ENCODE assay signal across 9 cellular contexts in genomic region chr13:27954406-27954851, GRCh38. TPM values are rescaled to one million over a fixed set of nuclear protein-coding genes. Genes with fewer than 3 reads are reported as not detected.
DNase-seq lines count a peak whose midpoint lies in the region; ATAC-seq and TF ChIP-seq lines count a peak whose summit lies in the region.
"Had no signal": no experiment of that assay in that cellular context is flagged by ENCODE, and none has a peak within 500 bp of the region (broad histone marks: within the 10 kb centered on the region; RNA-seq: fewer than 3 reads in every experiment).

No MANE protein-coding gene starts in this region.

- peak overlapping the region; percentile 99 for H2AFZ ChIP-seq in neuronal stem cell (ENCODE audit: low read length)

- H3K4me1 ChIP-seq in esophagus squamous epithelium, result peaks cover 11 to 23% (median 15%) of the 10 kb centered on the region in 3 donors
- H3K4me1 ChIP-seq in neuronal stem cell (ENCODE audit: control insufficient read depth in 2 of 2, insufficient read depth in 1 of 2, low read depth in 1 of 2, low read length in 2 of 2), result no peaks in the 10 kb centered on the region
- H3K4me1 ChIP-seq in SJCRH30, result no peaks in the 10 kb centered on the region

- H3K18ac ChIP-seq in neuronal stem cell (ENCODE audit: low read length), result peak overlapping the region; percentile 71

- peak; percentile 94 for DNase-seq in COLO668 (lab: John Stamatoyannopoulos, UW; ENCODE audit: unreplicated experiment)
- peak; percentile 42 for DNase-seq in NCI-H69 (lab: John Stamatoyannopoulos, UW)
- no peak for DNase-seq in esophagus squamous epithelium (lab: John Stamatoyannopoulos, UW)
- DNase-seq in neuronal stem cell (ENCODE audit: low spot score), result no peak
- no peak for DNase-seq in SJCRH30
- no peak for DNase-seq in ACHN

- intact Hi-C loops in esophagus squamous epithelium (cut with DNase I), result no loop called here

- no peak overlapping the region for H4K91ac ChIP-seq in neuronal stem cell (ENCODE audit: low read depth, low read length, poor library complexity)

- H2BK12ac ChIP-seq in neuronal stem cell (ENCODE audit: low read length), result no peak overlapping the region

- no peak overlapping the region for H2AK5ac ChIP-seq in neuronal stem cell (ENCODE audit: low read depth, low read length)

- H3K4ac ChIP-seq in neuronal stem cell (ENCODE audit: low read length), result no peak overlapping the region

- no peak overlapping the region for H3K14ac ChIP-seq in neuronal stem cell (ENCODE audit: low read length)

- no peak overlapping the region for H3K23ac ChIP-seq in neuronal stem cell (ENCODE audit: low read depth, low read length, poor library complexity)

- in situ Hi-C loops in ACHN (cut with HindIII; ENCODE audit: low pct_ligation_motif_present, low pct_unique_long_range_greater_than_20kb, low sequenced_read_pairs), result no loop called here

- TF ChIP-seq POLR2A in esophagus squamous epithelium (IDR thresholded peaks at IDR 0.05), result no peak

- H3K27ac ChIP-seq in esophagus squamous epithelium, result no peak overlapping the region
- H3K27ac ChIP-seq in neuronal stem cell (replicated peaks; ENCODE audit: low read length), result no peak overlapping the region
- H3K27ac ChIP-seq in SJCRH30, result no peak overlapping the region

- no peak overlapping the region for H2BK5ac ChIP-seq in neuronal stem cell (ENCODE audit: low read length)

- H4K8ac ChIP-seq in neuronal stem cell (ENCODE audit: low read depth, low read length), result no peak overlapping the region

- peak overlapping the region; percentile 23 to 67 (median 42) for H3K4me3 ChIP-seq in esophagus squamous epithelium
- peak overlapping the region in 1 of 2 donors; percentile 57 for H3K4me3 ChIP-seq in neuronal stem cell (ENCODE audit: low read length in 2 of 2)
- no peak overlapping the region for H3K4me3 ChIP-seq in SJCRH30

- no peaks in the 10 kb centered on the region for H3K79me1 ChIP-seq in neuronal stem cell (ENCODE audit: low read depth, low read length)

- peak overlapping the region; percentile 98 for H3K4me2 ChIP-seq in neuronal stem cell (ENCODE audit: insufficient read depth, low read length, poor library complexity, severe bottlenecking)

- no peak for TF ChIP-seq CTCF in esophagus squamous epithelium (IDR thresholded peaks at IDR 0.05)

- peak; percentile 30 for ATAC-seq in GM21390 (IDR thresholded peaks at IDR 0.05; ENCODE audit: unreplicated experiment)
- ATAC-seq in GM21529 (IDR thresholded peaks at IDR 0.05; ENCODE audit: unreplicated experiment), result no peak

- H2BK15ac ChIP-seq in neuronal stem cell (ENCODE audit: low read length), result no peak overlapping the region

- H3K36me3 ChIP-seq in esophagus squamous epithelium, result no peaks in the 10 kb centered on the region
- H3K36me3 ChIP-seq in neuronal stem cell (replicated peaks in 1 of 2; ENCODE audit: control insufficient read depth in 2 of 2, insufficient read depth in 2 of 2, low read length in 2 of 2), result no peaks in the 10 kb centered on the region
- no peaks in the 10 kb centered on the region for H3K36me3 ChIP-seq in SJCRH30

- no peak overlapping the region for H3K9ac ChIP-seq in neuronal stem cell (ENCODE audit: low read depth, low read length, poor library complexity)

- H3K9me3 ChIP-seq in esophagus squamous epithelium (no peaks in the 10 kb centered on the region), neuronal stem cell (replicated peaks in 1 of 2; ENCODE audit: control insufficient read depth in 2 of 2, insufficient read depth in 1 of 2, low read depth in 1 of 2, low read length in 2 of 2) (no peaks in the 10 kb centered on the region), SJCRH30 (replicated peaks) (no peaks in the 10 kb centered on the region)

- H2BK120ac ChIP-seq in neuronal stem cell (ENCODE audit: low read depth, low read length), result no peak overlapping the region

- H3K27me3 ChIP-seq in esophagus squamous epithelium, result peaks cover 13 to 100% (median 32%) of the 10 kb centered on the region in 4 donors
- H3K27me3 ChIP-seq in neuronal stem cell (ENCODE audit: control insufficient read depth in 3 of 3, insufficient read depth in 3 of 3, low read depth in 1 of 3, low read length in 3 of 3), result peaks cover 18 to 77% (median 60%) of the 10 kb centered on the region in 3 experiments
- H3K27me3 ChIP-seq in SJCRH30, result peaks cover 12% of the 10 kb centered on the region; the same call in 1 of the 2 replicates

- 0 to 16% methylated on average over 1 to 23 of the region's 56 CpGs for WGBS in esophagus squamous epithelium, 2 donors
- no CpG with 5 or more reads among the region's 56 CpGs for WGBS in neuronal stem cell (ENCODE audit: extremely low coverage in 2 of 2, insufficient read length in 2 of 2, insufficient replicate concordance in 1 of 2), 2 donors

RNA-seq across cellular contexts. Expression of gene CDX2, which starts 14.7 kb away (rescaled TPM):
- not detected for total RNA-seq in esophagus squamous epithelium
- 0.03 TPM for polyA plus RNA-seq in neuronal stem cell (2013, experiment 1 of 2)
- polyA plus RNA-seq in neuronal stem cell (2013, experiment 2 of 2), result 0.03 TPM
- total RNA-seq in SJCRH30 (2014; rRNA removed; shearing (Covaris generic)), result not detected in 2 replicates
- total RNA-seq: HT1080 had no signal

RNA-seq across cellular contexts. Expression of gene URAD, which starts 34.1 kb away (rescaled TPM):
- total RNA-seq in esophagus squamous epithelium, result not detected
- polyA plus RNA-seq in neuronal stem cell (2013, experiment 1 of 2), result not detected
- not detected for polyA plus RNA-seq in neuronal stem cell (2013, experiment 2 of 2)
- total RNA-seq in SJCRH30 (2014; rRNA removed; shearing (Covaris generic)), result not detected in 2 replicates
- total RNA-seq: HT1080 had no signal

RNA-seq across cellular contexts. Expression of gene PDX1, which starts 34.6 kb away (rescaled TPM):
- not detected for total RNA-seq in esophagus squamous epithelium
- not detected for polyA plus RNA-seq in neuronal stem cell (2013, experiment 1 of 2)
- not detected for polyA plus RNA-seq in neuronal stem cell (2013, experiment 2 of 2)
- total RNA-seq in SJCRH30 (2014; rRNA removed; shearing (Covaris generic)), result not detected in 2 replicates
- total RNA-seq: HT1080 had no signal

Comparison
In these comparisons a context has a peak if more than half of its experiments do, and no peak if none do; other contexts are left out.
1. DNase-seq: peak in COLO668 (single experiment) and NCI-H69 (single experiment); none in esophagus squamous epithelium (single experiment), neuronal stem cell (single experiment), SJCRH30 (0 of 2) and ACHN (single experiment).